10 cellular contexts compared by ENCODE assay signal in genomic region chr18:50320719-50321118, GRCh38. TPM values are rescaled to one million over a fixed set of nuclear protein-coding genes. Genes with fewer than 3 reads are reported as not detected.
DNase-seq lines count a peak whose midpoint lies in the region; ATAC-seq and TF ChIP-seq lines count a peak whose summit lies in the region.
"Had no signal": no experiment of that assay in that cellular context is flagged by ENCODE, and none has a peak within 500 bp of the region (broad histone marks: within the 10 kb centered on the region; RNA-seq: fewer than 3 reads in every experiment).

No MANE protein-coding gene starts in this region.

- peak overlapping the region; percentile 15 to 75 for H3K4me3 Mint-ChIP-seq in activated T-cell treated with anti-CD3 and anti-CD28 coated beads, Interleukin-2, amount 50 U/mL, for 72 hours
- peak overlapping the region; percentile 57 to 74 for H3K4me3 Mint-ChIP-seq in stimulated activated naive CD8-positive, alpha-beta T cell treated with anti-CD3 and anti-CD28 coated beads, Interleukin-15, amount 100 ng/mL, for 72 hours
- H3K4me3 Mint-ChIP-seq in chondrocyte (ENCODE audit: unreplicated experiment): no peak overlapping the region

- H4K20me1 ChIP-seq in Karpas-422 (ENCODE audit: insufficient read depth, low read depth, low read length): no peaks in the 10 kb centered on the region

- H3K36me3 Mint-ChIP-seq in activated T-cell treated with anti-CD3 and anti-CD28 coated beads, Interleukin-2, amount 50 U/mL, for 72 hours (ENCODE audit: insufficient read depth in 2 of 2): no peaks in the 10 kb centered on the region
- no peaks in the 10 kb centered on the region for H3K36me3 Mint-ChIP-seq in chondrocyte (ENCODE audit: low read depth)

- peak overlapping the region; percentile 68 for H3K4me2 ChIP-seq in Karpas-422 (ENCODE audit: low read depth, low read length, poor library complexity, severe bottlenecking)

- H3K4me3 ChIP-seq in Karpas-422 (ENCODE audit: low read length): peak overlapping the region; percentile 55
- H3K4me3 ChIP-seq: right lobe of liver had no signal

- no peak for ATAC-seq in activated T-cell treated with anti-CD3 and anti-CD28 coated beads, Interleukin-2, amount 50 U/mL, for 72 hours (replicated peaks in 1 of 2)
- ATAC-seq in HG02678 (IDR thresholded peaks at IDR 0.05; ENCODE audit: unreplicated experiment): peak; percentile 83
- peak; percentile 64 for ATAC-seq in stimulated activated naive CD8-positive, alpha-beta T cell treated with anti-CD3 and anti-CD28 coated beads, Interleukin-15, amount 100 ng/mL, for 72 hours
- ATAC-seq: right lobe of liver had no signal

- peaks cover 13% of the 10 kb centered on the region for H3K4me1 Mint-ChIP-seq in activated T-cell treated with anti-CD3 and anti-CD28 coated beads, Interleukin-2, amount 50 U/mL, for 72 hours (ENCODE audit: low read depth)
- peaks cover 16% of the 10 kb centered on the region for H3K4me1 Mint-ChIP-seq in stimulated activated naive CD8-positive, alpha-beta T cell treated with anti-CD3 and anti-CD28 coated beads, Interleukin-15, amount 100 ng/mL, for 72 hours
- no peaks in the 10 kb centered on the region for H3K4me1 Mint-ChIP-seq in chondrocyte (ENCODE audit: low read depth)

- no peak for TF ChIP-seq CTCF in chondrocyte (IDR thresholded peaks at IDR 0.05)

- H3K27me3 Mint-ChIP-seq in activated T-cell treated with anti-CD3 and anti-CD28 coated beads, Interleukin-2, amount 50 U/mL, for 72 hours (ENCODE audit: low read depth): no peaks in the 10 kb centered on the region
- H3K27me3 Mint-ChIP-seq in stimulated activated naive CD8-positive, alpha-beta T cell treated with anti-CD3 and anti-CD28 coated beads, Interleukin-15, amount 100 ng/mL, for 72 hours: peaks cover 1% of the 10 kb centered on the region
- peaks cover 47% of the 10 kb centered on the region for H3K27me3 Mint-ChIP-seq in chondrocyte (ENCODE audit: low read depth)

- no peaks in the 10 kb centered on the region for H3K9me3 Mint-ChIP-seq in activated T-cell treated with anti-CD3 and anti-CD28 coated beads, Interleukin-2, amount 50 U/mL, for 72 hours
- H3K9me3 Mint-ChIP-seq in stimulated activated naive CD8-positive, alpha-beta T cell treated with anti-CD3 and anti-CD28 coated beads, Interleukin-15, amount 100 ng/mL, for 72 hours: no peaks in the 10 kb centered on the region
- H3K9me3 Mint-ChIP-seq in chondrocyte (ENCODE audit: low read depth): no peaks in the 10 kb centered on the region

- no peaks in the 10 kb centered on the region for H3K36me3 ChIP-seq in Karpas-422 (ENCODE audit: insufficient read depth, low read length)
- H3K36me3 ChIP-seq: right lobe of liver had no signal

- H3K27ac Mint-ChIP-seq in activated T-cell treated with anti-CD3 and anti-CD28 coated beads, Interleukin-2, amount 50 U/mL, for 72 hours: no peak overlapping the region
- H3K27ac Mint-ChIP-seq in stimulated activated naive CD8-positive, alpha-beta T cell treated with anti-CD3 and anti-CD28 coated beads, Interleukin-15, amount 100 ng/mL, for 72 hours: peak overlapping the region; percentile 37 to 63
- no peak overlapping the region for H3K27ac Mint-ChIP-seq in chondrocyte (ENCODE audit: unreplicated experiment)

- H3K79me2 ChIP-seq in Karpas-422 (ENCODE audit: low read length): no peaks in the 10 kb centered on the region

- peak overlapping the region; percentile 66; the same call in 1 of the 2 replicates for H2AFZ ChIP-seq in Karpas-422 (ENCODE audit: low read length)

- H3K9me3 ChIP-seq in Karpas-422 (ENCODE audit: low read length): no peaks in the 10 kb centered on the region
- H3K9me3 ChIP-seq: right lobe of liver had no signal

- no peak for DNase-seq in activated T-cell treated with anti-CD3 and anti-CD28 coated beads, Interleukin-2, amount 50 U/mL, for 72 hours
- DNase-seq in activated T-cell treated with anti-CD3 and anti-CD28 coated beads for 4 hours (no peak), Karpas-422 (no peak), chondrocyte (ENCODE audit: low spot score) (no peak), KG1 (lab: John Stamatoyannopoulos, UW) (no peak)
- DNase-seq in stimulated activated naive CD8-positive, alpha-beta T cell treated with anti-CD3 and anti-CD28 coated beads, Interleukin-15, amount 100 ng/mL, for 72 hours: no peak
- DNase-seq in stimulated activated CD8-positive, alpha-beta memory T cell treated with anti-CD3 and anti-CD28 coated beads, Interleukin-4, amount 100 ng/mL, for 48 hours: no peak
- DNase-seq: hippocampal formation, right lobe of liver had no signal

- no peaks in the 10 kb centered on the region for H3K27me3 ChIP-seq in Karpas-422 (ENCODE audit: low read length)
- H3K27me3 ChIP-seq: right lobe of liver had no signal

- peaks cover 45% of the 10 kb centered on the region for H3K4me1 ChIP-seq in Karpas-422 (ENCODE audit: low read length)

- H3K9ac ChIP-seq in Karpas-422 (ENCODE audit: low read length): peak overlapping the region; percentile 28

- H3K9me2 ChIP-seq in Karpas-422 (replicated peaks; ENCODE audit: insufficient read depth, low read length): no peaks in the 10 kb centered on the region

- peak overlapping the region; percentile 56 for H3K27ac ChIP-seq in Karpas-422 (ENCODE audit: low read length)
- H3K27ac ChIP-seq: right lobe of liver had no signal

RNA-seq across cellular contexts. Expression of gene CXXC1, which starts 33.2 kb away (rescaled TPM):
- 100 to 1,000 TPM in 1 of 2 donors, 10 to 100 TPM in 1; 92.5 to 103 TPM for total RNA-seq in activated T-cell treated with anti-CD3 and anti-CD28 coated beads, Interleukin-2, amount 50 U/mL, for 72 hours
- total RNA-seq in Karpas-422 (2014; rRNA removed; shearing (Covaris generic); ENCODE audit: low replicate concordance): 43.0 and 105 TPM in 2 replicates
- 47.6 to 60.3 TPM (median 59.2 TPM) in 3 replicates for total RNA-seq in chondrocyte

RNA-seq across cellular contexts. Expression of gene MBD1, which starts 39.4 kb away (rescaled TPM):
- total RNA-seq in activated T-cell treated with anti-CD3 and anti-CD28 coated beads, Interleukin-2, amount 50 U/mL, for 72 hours: 10 to 100 TPM; 88.5 to 94.9 TPM
- 33.0 and 85.4 TPM in 2 replicates for total RNA-seq in Karpas-422 (2014; rRNA removed; shearing (Covaris generic); ENCODE audit: low replicate concordance)
- total RNA-seq in chondrocyte: 60.3 to 68.4 TPM (median 62.0 TPM) in 3 replicates

RNA-seq across cellular contexts. Expression of gene SKA1, which starts 54.1 kb away (rescaled TPM):
- total RNA-seq in activated T-cell treated with anti-CD3 and anti-CD28 coated beads, Interleukin-2, amount 50 U/mL, for 72 hours: 10 to 100 TPM; 63.2 to 73.1 TPM
- total RNA-seq in Karpas-422 (2014; rRNA removed; shearing (Covaris generic); ENCODE audit: low replicate concordance): 20.3 and 28.8 TPM in 2 replicates
- 3.7 to 4.7 TPM (median 4.3 TPM) in 3 replicates for total RNA-seq in chondrocyte

RNA-seq across cellular contexts. Expression of gene CFAP53, which starts 54.4 kb away (rescaled TPM):
- total RNA-seq in activated T-cell treated with anti-CD3 and anti-CD28 coated beads, Interleukin-2, amount 50 U/mL, for 72 hours: 1 to 10 TPM in 1 of 2 donors, under 1 TPM in 1; 0.97 to 1.6 TPM
- total RNA-seq in Karpas-422 (2014; rRNA removed; shearing (Covaris generic); ENCODE audit: low replicate concordance): 0.34 TPM in 1 of 2 replicates, not detected in the other
- total RNA-seq in chondrocyte: 0.17 to 0.26 TPM in 2 of 3 replicates, not detected in the other

Comparison
In these comparisons a context has a peak if more than half of its experiments do, and no peak if none do; other contexts are left out.
1. ATAC-seq: peak in HG02678 (single experiment) and stimulated activated naive CD8-positive, alpha-beta T cell treated with anti-CD3 and anti-CD28 coated beads, Interleukin-15, amount 100 ng/mL, for 72 hours (single experiment); none in activated T-cell treated with anti-CD3 and anti-CD28 coated beads, Interleukin-2, amount 50 U/mL, for 72 hours (0 of 2).
2. H3K27ac Mint-ChIP-seq: peak in stimulated activated naive CD8-positive, alpha-beta T cell treated with anti-CD3 and anti-CD28 coated beads, Interleukin-15, amount 100 ng/mL, for 72 hours (2 of 2); none in activated T-cell treated with anti-CD3 and anti-CD28 coated beads, Interleukin-2, amount 50 U/mL, for 72 hours (single experiment) and chondrocyte (single experiment).